In the genomic region with DNA sequence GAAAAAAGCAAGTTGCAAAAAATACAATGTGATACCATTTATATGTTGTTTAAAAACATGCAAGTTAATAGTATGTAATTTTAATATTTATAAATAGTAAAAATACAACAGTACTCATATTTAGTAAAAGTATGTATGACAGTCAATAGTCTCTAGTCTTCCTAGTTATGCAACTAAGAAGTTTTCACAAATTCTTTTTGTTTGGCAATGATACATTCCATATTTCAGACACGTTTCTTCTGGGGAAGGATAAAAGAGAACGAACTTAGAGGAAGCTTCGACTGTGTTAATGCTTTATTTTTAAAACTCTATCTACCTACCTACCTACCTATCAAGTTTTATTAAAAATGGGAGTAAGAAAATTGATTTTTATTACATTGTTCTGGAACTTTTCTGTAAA, we compare ENCODE assay signal across 20 cellular contexts.
"Had no signal": no experiment of that assay in that cellular context is flagged by ENCODE, and none has a peak within 500 bp of the region (broad histone marks: within the 10 kb centered on the region; RNA-seq: fewer than 3 reads in every experiment).

No MANE protein-coding gene starts in this region.

- H3K27me3 ChIP-seq: colonic mucosa, esophagus muscularis mucosa, gastroesophageal sphincter, heart left ventricle, hepatocyte, left lung, neural progenitor cell, right lobe of liver, testis, tibial artery had no signal

- H3K36me3 ChIP-seq: colonic mucosa, esophagus muscularis mucosa, gastroesophageal sphincter, heart left ventricle, left lung, right lobe of liver, tibial artery had no signal

- H2AFZ ChIP-seq: hepatocyte, neural progenitor cell, parathyroid adenoma had no signal

- H3K9ac ChIP-seq: neural progenitor cell, parathyroid adenoma had no signal

- H3K4me1 ChIP-seq: colonic mucosa, parathyroid adenoma, right lobe of liver, testis, tibial artery had no signal

- H3K9me3 ChIP-seq: colonic mucosa, esophagus muscularis mucosa, gastroesophageal sphincter, heart left ventricle, left lung, right lobe of liver, testis, tibial artery had no signal

- DNase-seq: colonic mucosa; effector CD8-positive, alpha-beta T cell; endodermal cell; heart left ventricle; left cardiac atrium; left lung; mesenchymal stem cell; naive thymus-derived CD4-positive, alpha-beta T cell; right lobe of liver; stimulated activated CD4-positive, alpha-beta T cell treated with anti-CD3 and anti-CD28 coated beads, Interleukin-4, amount 100 ng/mL, for 4 hours; stimulated activated naive CD8-positive, alpha-beta T cell treated with anti-CD3 and anti-CD28 coated beads, Interleukin-15, Interleukin-2, amounts not matched to agents 100 U/mL and 50 U/mL, for 24 hours; substantia nigra; testis; tibial artery had no signal

- H3K27ac ChIP-seq: colonic mucosa, epithelial cell of prostate, esophagus muscularis mucosa, gastroesophageal sphincter, heart left ventricle, hepatocyte, left lung, parathyroid adenoma, right lobe of liver, testis, tibial artery had no signal

- H3K4me3 ChIP-seq: colonic mucosa, esophagus muscularis mucosa, gastroesophageal sphincter, heart left ventricle, hepatocyte, left lung, neural progenitor cell, right lobe of liver, testis, tibial artery had no signal

- H3K4me2 ChIP-seq: hepatocyte, neural progenitor cell had no signal

- H3K79me2 ChIP-seq: hepatocyte, parathyroid adenoma had no signal
